In the genomic region with DNA sequence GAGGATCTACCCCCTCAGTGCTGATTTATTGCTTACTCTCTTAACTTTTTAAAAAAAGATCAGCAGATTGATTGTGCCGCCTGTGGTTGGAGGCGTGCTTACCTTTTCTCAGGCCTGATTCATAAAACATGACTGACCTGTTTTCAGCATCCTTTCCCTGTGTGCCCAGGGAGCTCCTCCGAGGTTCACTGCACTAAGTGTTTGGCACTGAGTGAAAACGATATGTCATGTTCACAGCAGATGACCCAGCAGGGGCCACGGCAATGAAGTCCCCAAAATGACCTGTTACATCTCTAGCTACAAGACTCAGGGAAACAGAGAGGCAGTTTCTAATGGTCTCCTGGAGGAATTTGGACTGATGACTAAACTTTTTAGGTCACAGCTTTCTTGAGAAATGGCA, we compare ENCODE assay signal across 26 cellular contexts.
"Had no signal": no experiment of that assay in that cellular context is flagged by ENCODE, and none has a peak within 500 bp of the region (broad histone marks: within the 10 kb centered on the region; RNA-seq: fewer than 3 reads in every experiment).

No MANE protein-coding gene starts in this region.

- ATAC-seq: activated CD4-positive, CD25-positive, alpha-beta regulatory T cell treated with anti-CD3 and anti-CD28 coated beads, Interleukin-2, amount 50 U/mL, for 24 hours; left lobe of liver; lower lobe of right lung; natural killer cell; right lobe of liver; stimulated activated naive CD8-positive, alpha-beta T cell treated with anti-CD3 and anti-CD28 coated beads, Interleukin-15, Interleukin-2, amounts not matched to agents 100 U/mL and 50 U/mL, for 24 hours; T-helper 17 cell had no signal

- DNase-seq: activated CD4-positive, alpha-beta T cell treated with anti-CD3 and anti-CD28 coated beads for 48 hours; activated CD4-positive, alpha-beta T cell treated with anti-CD3 and anti-CD28 coated beads, Interleukin-2, amount 50 U/mL, for 48 hours; activated CD8-positive, alpha-beta memory T cell treated with anti-CD3 and anti-CD28 coated beads for 24 hours; activated CD8-positive, alpha-beta memory T cell treated with anti-CD3 and anti-CD28 coated beads, Interleukin-2, amount 50 U/mL, for 4 hours; activated effector memory CD4-positive, alpha-beta T cell treated with anti-CD3 and anti-CD28 coated beads, Interleukin-2, amount 50 U/mL, for 16 hours; activated naive CD4-positive, alpha-beta T cell treated with anti-CD3 and anti-CD28 coated beads for 36 hours; activated naive CD8-positive, alpha-beta T cell treated with anti-CD3 and anti-CD28 coated beads for 36 hours; activated T-cell treated with anti-CD3 and anti-CD28 coated beads, Interleukin-2, amount 50 U/mL, for 1 hour; brain microvascular endothelial cell; dermis blood vessel endothelial cell; effector CD8-positive, alpha-beta T cell; esophagus squamous epithelium; lower lobe of right lung; mesendoderm; natural killer cell; posterior cingulate gyrus; right lobe of liver; stimulated activated CD4-positive, alpha-beta T cell treated with anti-CD3 and anti-CD28 coated beads, Interleukin-12 subunit alpha, Interleukin-12 subunit beta, amount 100 ng/mL, for 4 hours; stimulated activated CD4-positive, alpha-beta T cell treated with anti-CD3 and anti-CD28 coated beads, Interleukin-4, amount 100 ng/mL, for 1 hour; stimulated activated naive CD8-positive, alpha-beta T cell treated with anti-CD3 and anti-CD28 coated beads, Interleukin-15, Interleukin-2, amounts not matched to agents 100 U/mL and 50 U/mL, for 24 hours; T-helper 17 cell; T1000; trophoblast cell; WERI-Rb-1 had no signal
